26 cellular contexts compared by ENCODE assay signal in genomic region chr7:46663025-46663424, GRCh38.
"Had no signal": no experiment of that assay in that cellular context is flagged by ENCODE, and none has a peak within 500 bp of the region (broad histone marks: within the 10 kb centered on the region; RNA-seq: fewer than 3 reads in every experiment).

No MANE protein-coding gene starts in this region.

- H3K27me3 ChIP-seq: gastrocnemius medialis, sigmoid colon, spleen, tibial nerve, upper lobe of left lung had no signal

- ATAC-seq: effector memory CD8-positive, alpha-beta T cell; esophagus mucosa; gastrocnemius medialis; left ventricle myocardium superior; lower lobe of right lung; mucosa of descending colon; natural killer cell treated with Interleukin-12 subunit alpha and Interleukin-12 subunit beta and Interleukin-15 and Interleukin-18, amount 100 ng/mL, for 72 hours; psoas muscle; right cardiac atrium; stimulated activated memory B cell treated with anti-CD40 and anti-IgM and Interleukin-4, amounts not matched to agents 10 μg/mL and 1 μg/mL and 100 μg/mL, for 72 hours; stimulated activated naive CD8-positive, alpha-beta T cell treated with anti-CD3 and anti-CD28 coated beads, Interleukin-15, Interleukin-2, amounts not matched to agents 100 U/mL and 50 U/mL, for 24 hours had no signal

- H3K4me3 ChIP-seq: coronary artery, gastrocnemius medialis, lower lobe of right lung, mucosa of descending colon, psoas muscle, sigmoid colon, skin epidermis, spleen, thoracic aorta, tibial nerve, upper lobe of left lung had no signal

- H3K4me1 ChIP-seq: gastrocnemius medialis, lower lobe of right lung, psoas muscle, spleen, tibial nerve, upper lobe of left lung had no signal

- H3K4me3 Mint-ChIP-seq: effector memory CD8-positive, alpha-beta T cell; memory B cell; mesothelial cell of epicardium; naive B cell; natural killer cell treated with Interleukin-12 subunit alpha and Interleukin-12 subunit beta and Interleukin-15 and Interleukin-18, amount 100 ng/mL, for 72 hours; neural crest cell; stimulated activated memory B cell treated with anti-CD40 and anti-IgM and Interleukin-4, amounts not matched to agents 10 μg/mL and 1 μg/mL and 100 μg/mL, for 72 hours had no signal

- H3K36me3 Mint-ChIP-seq: memory B cell; naive B cell; natural killer cell treated with Interleukin-12 subunit alpha and Interleukin-12 subunit beta and Interleukin-15 and Interleukin-18, amount 100 ng/mL, for 72 hours; stimulated activated memory B cell treated with anti-CD40 and anti-IgM and Interleukin-4, amounts not matched to agents 10 μg/mL and 1 μg/mL and 100 μg/mL, for 72 hours had no signal

- H3K36me3 ChIP-seq: gastrocnemius medialis, lower lobe of right lung, sigmoid colon, spleen, thoracic aorta, tibial nerve, upper lobe of left lung had no signal

- H3K27me3 Mint-ChIP-seq: effector memory CD8-positive, alpha-beta T cell; memory B cell; naive B cell; natural killer cell treated with Interleukin-12 subunit alpha and Interleukin-12 subunit beta and Interleukin-15 and Interleukin-18, amount 100 ng/mL, for 72 hours; stimulated activated memory B cell treated with anti-CD40 and anti-IgM and Interleukin-4, amounts not matched to agents 10 μg/mL and 1 μg/mL and 100 μg/mL, for 72 hours had no signal

- H3K9me3 ChIP-seq: gastrocnemius medialis, lower lobe of right lung, mucosa of descending colon, psoas muscle, sigmoid colon, thoracic aorta, upper lobe of left lung had no signal

- DNase-seq: effector memory CD8-positive, alpha-beta T cell; foreskin fibroblast; gastrocnemius medialis; head of caudate nucleus; left ventricle myocardium superior; lower lobe of right lung; mucosa of descending colon; naive B cell; psoas muscle; right cardiac atrium; sigmoid colon; spleen; stimulated activated CD4-positive, alpha-beta T cell treated with anti-CD3 and anti-CD28 coated beads, Interleukin-4, amount 100 ng/mL, for 4 hours; stimulated activated naive CD8-positive, alpha-beta T cell treated with anti-CD3 and anti-CD28 coated beads, Interleukin-15, Interleukin-2, amounts not matched to agents 100 U/mL and 50 U/mL, for 24 hours; upper lobe of left lung had no signal

- H3K4me1 Mint-ChIP-seq: memory B cell; naive B cell; neural crest cell; stimulated activated memory B cell treated with anti-CD40 and anti-IgM and Interleukin-4, amounts not matched to agents 10 μg/mL and 1 μg/mL and 100 μg/mL, for 72 hours had no signal

- H3K27ac ChIP-seq: coronary artery, epithelial cell of prostate, gastrocnemius medialis, lower lobe of right lung, psoas muscle, sigmoid colon, skin epidermis, spleen, thoracic aorta, tibial nerve, upper lobe of left lung had no signal

- H3K27ac Mint-ChIP-seq: effector memory CD8-positive, alpha-beta T cell; memory B cell; mesothelial cell of epicardium; naive B cell; natural killer cell treated with Interleukin-12 subunit alpha and Interleukin-12 subunit beta and Interleukin-15 and Interleukin-18, amount 100 ng/mL, for 72 hours; stimulated activated memory B cell treated with anti-CD40 and anti-IgM and Interleukin-4, amounts not matched to agents 10 μg/mL and 1 μg/mL and 100 μg/mL, for 72 hours had no signal
